ENCODE assay signal across 8 cellular contexts in the genomic region with DNA sequence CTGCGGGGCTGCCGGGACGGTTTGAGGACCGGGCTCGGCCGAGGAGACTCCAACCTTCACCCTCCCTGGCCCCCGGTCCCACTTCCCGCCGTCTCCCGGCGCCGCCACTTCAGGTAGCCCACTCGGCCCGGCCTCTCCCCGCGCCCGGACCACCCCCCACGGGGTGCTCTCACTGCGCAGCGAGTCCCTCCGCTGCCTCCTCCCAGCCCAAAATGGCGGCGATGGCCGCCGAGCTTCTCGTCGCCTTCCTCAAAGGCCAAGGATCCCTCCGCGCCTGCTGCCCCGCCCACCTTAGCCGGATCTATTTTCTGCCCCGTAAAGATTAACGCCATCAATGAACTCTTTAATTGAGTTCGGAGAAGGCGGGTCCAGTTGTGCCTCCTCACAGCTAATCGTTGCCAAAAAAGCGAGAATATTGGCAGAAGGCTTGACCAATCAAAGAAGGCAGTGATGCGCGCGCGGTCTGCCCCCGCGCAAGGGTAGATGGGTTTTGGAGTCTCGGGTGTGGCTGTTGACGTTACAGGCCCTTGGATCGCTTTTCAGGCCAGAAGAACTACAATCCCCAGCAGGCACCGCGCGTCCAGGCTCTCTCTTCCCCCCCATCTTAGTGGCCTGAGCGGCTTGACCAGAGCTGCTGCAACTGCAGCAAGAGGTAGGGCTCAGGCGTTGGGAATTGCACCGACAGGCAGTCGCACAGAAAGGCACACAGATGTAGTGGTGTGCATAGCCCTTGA. TPM values are rescaled to one million over a fixed set of nuclear protein-coding genes. Genes with fewer than 3 reads are reported as not detected.
DNase-seq lines count a peak whose midpoint lies in the region; ATAC-seq and TF ChIP-seq lines count a peak whose summit lies in the region.

A gene with protein sequence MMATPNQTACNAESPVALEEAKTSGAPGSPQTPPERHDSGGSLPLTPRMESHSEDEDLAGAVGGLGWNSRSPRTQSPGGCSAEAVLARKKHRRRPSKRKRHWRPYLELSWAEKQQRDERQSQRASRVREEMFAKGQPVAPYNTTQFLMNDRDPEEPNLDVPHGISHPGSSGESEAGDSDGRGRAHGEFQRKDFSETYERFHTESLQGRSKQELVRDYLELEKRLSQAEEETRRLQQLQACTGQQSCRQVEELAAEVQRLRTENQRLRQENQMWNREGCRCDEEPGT (plus strand): TSS at position 588 of the 734 bp plus-strand sequence. CDS start 919 bp downstream, outside the sequence.

- POLR2A ChIA-PET in AG04449 (lab: Yijun Ruan, JAX) = interaction anchor here (1.0 to 6.1 kb wide), 7 partner anchors 10 to 31 kb away, joined by 3 to 308 read pairs (median 11); a partner anchor contains a TSS

- H3K4me3 ChIP-seq in AG04449 (ENCODE audit: low read depth, low read length) (peak within 1 kb of the TSS; percentile 92), breast epithelium (peak within 1 kb of the TSS; percentile 95 to 100 (median 99)), iPS-18c (ENCODE audit: insufficient read depth, low read depth, low read length) (peak within 1 kb of the TSS; percentile 97), skeletal muscle satellite cell (ENCODE audit: low read length) (peak within 1 kb of the TSS; percentile 96)

- CTCF ChIA-PET in AG04449 (lab: Yijun Ruan, JAX) = interaction anchor here (1.1 to 19.9 kb wide), 6 partner anchors 10 to 38 kb away, joined by 3 to 399 read pairs (median 65); a partner anchor contains a TSS

- H3K9me3 ChIP-seq in breast epithelium = no peaks in the 10 kb centered on the region
- H3K9me3 ChIP-seq in iPS-18c (ENCODE audit: control insufficient read depth, insufficient read depth, low read length) = no peaks in the 10 kb centered on the region
- H3K9me3 ChIP-seq in skeletal muscle satellite cell (replicated peaks; ENCODE audit: low read length) = no peaks in the 10 kb centered on the region

- ATAC-seq in GM18873 (IDR thresholded peaks at IDR 0.05; ENCODE audit: low FRiP score, unreplicated experiment) (peak; percentile 87), HG03135 (IDR thresholded peaks at IDR 0.05; ENCODE audit: unreplicated experiment) (peak; percentile 87)

- H3K4me2 ChIP-seq in skeletal muscle satellite cell (ENCODE audit: low read length) = peak within 1 kb of the TSS; percentile 93

- intact Hi-C loops in breast epithelium (cut with DNase I; ENCODE audit: low total_unique reads) = no loop called here

- no peak for TF ChIP-seq CTCF in AG04449 (IDR thresholded peaks at IDR 0.05; ENCODE audit: insufficient read depth, low read length, missing control alignments)
- TF ChIP-seq CTCF in VCaP (conservative IDR thresholded peaks at IDR 0.05) = no peak
- no peak for TF ChIP-seq CTCF in breast epithelium (IDR thresholded peaks at IDR 0.05)

- H3K27me3 ChIP-seq in breast epithelium (no peaks in the 10 kb centered on the region), skeletal muscle satellite cell (ENCODE audit: control insufficient read depth, insufficient read depth, low read length) (no peaks in the 10 kb centered on the region)

- H3K9ac ChIP-seq in skeletal muscle satellite cell (ENCODE audit: low read depth, low read length) = peak within 1 kb of the TSS; percentile 99

- TF ChIP-seq POLR2A in breast epithelium (IDR thresholded peaks at IDR 0.05) = peak; percentile 97

- peak within 1 kb of the TSS; percentile 100 for H3K27ac ChIP-seq in VCaP
- H3K27ac ChIP-seq in breast epithelium = peak within 1 kb of the TSS; percentile 100

- H3K4me1 ChIP-seq in breast epithelium = peaks cover 3 to 21% of the 10 kb centered on the region in 2 donors
- peaks cover 42% of the 10 kb centered on the region for H3K4me1 ChIP-seq in skeletal muscle satellite cell (ENCODE audit: control insufficient read depth, insufficient read depth, low read length)

- DNase-seq in AG04449 (ENCODE audit: low read depth, low spot score) = peak; percentile 100
- DNase-seq in NCI-H2196 (lab: John Stamatoyannopoulos, UW; ENCODE audit: unreplicated experiment) = peak; percentile 100
- DNase-seq in breast epithelium (ENCODE audit: low spot score in 2 of 2) = peak; percentile 98 to 99

- no peaks in the 10 kb centered on the region for H3K36me3 ChIP-seq in breast epithelium
- H3K36me3 ChIP-seq in skeletal muscle satellite cell (ENCODE audit: insufficient read depth, low read length) = no peaks in the 10 kb centered on the region

RNA-seq across cellular contexts. Expression of the gene that starts here (rescaled TPM):
- total RNA-seq in breast epithelium = 10 to 100 TPM in 2 of 3 donors, 1 to 10 TPM in 1; 6.6 to 13.3 (median 13.2) TPM
- 4.6 and 8.3 TPM in 2 replicates for total RNA-seq in skeletal muscle satellite cell (2012; rRNA removed)

Comparison
In these comparisons a context has a peak if more than half of its experiments do, and no peak if none do; other contexts are left out.
1. Peak in every context shown above with its lines: DNase-seq, ATAC-seq, H3K4me3 ChIP-seq and H3K27ac ChIP-seq.